21 cellular contexts compared by ENCODE assay signal in genomic region chr11:35545604-35546003, GRCh38. TPM values are rescaled to one million over a fixed set of nuclear protein-coding genes. Genes with fewer than 3 reads are reported as not detected.
A peak's percentile ranks its signal among the peaks of the same experiment; 100 is the strongest.
DNase-seq lines count a peak whose midpoint lies in the region; ATAC-seq and TF ChIP-seq lines count a peak whose summit lies in the region.
"Had no signal": no experiment of that assay in that cellular context is flagged by ENCODE, and none has a peak within 500 bp of the region (broad histone marks: within the 10 kb centered on the region; RNA-seq: fewer than 3 reads in every experiment).

No MANE protein-coding gene starts in this region.

- no peak overlapping the region for H3K4me3 Mint-ChIP-seq in neural progenitor cell
- H3K4me3 Mint-ChIP-seq: B cell; CD4-positive, CD25-positive, alpha-beta regulatory T cell; CD8-positive, alpha-beta T cell; GM23338; H9; HFFc6 had no signal

- H3K79me2 ChIP-seq in neural progenitor cell (ENCODE audit: low read depth): no peaks in the 10 kb centered on the region

- no peaks in the 10 kb centered on the region for H4K20me1 ChIP-seq in neural progenitor cell (ENCODE audit: low read depth)
- H4K20me1 ChIP-seq: BLaER1 had no signal

- H3K9me3 Mint-ChIP-seq in neural progenitor cell: peaks cover 6% of the 10 kb centered on the region
- H3K9me3 Mint-ChIP-seq: CD8-positive, alpha-beta T cell; GM23338; HFFc6 had no signal

- no peak for TF ChIP-seq CTCF in VCaP (conservative IDR thresholded peaks at IDR 0.05)
- no peak for TF ChIP-seq CTCF in neural progenitor cell (IDR thresholded peaks at IDR 0.05)

- H3K9ac ChIP-seq in neural progenitor cell: no peak overlapping the region
- H3K9ac ChIP-seq: BLaER1 had no signal

- peaks cover 75% of the 10 kb centered on the region for H3K4me1 ChIP-seq in neural progenitor cell

- H3K27me3 ChIP-seq in neural progenitor cell: no peaks in the 10 kb centered on the region
- H3K27me3 ChIP-seq: BLaER1 had no signal

- H3K4me1 Mint-ChIP-seq in neural progenitor cell: peaks cover 77% of the 10 kb centered on the region
- H3K4me1 Mint-ChIP-seq: CD4-positive, CD25-positive, alpha-beta regulatory T cell had no signal

- peaks cover 1% of the 10 kb centered on the region for H3K36me3 Mint-ChIP-seq in neural progenitor cell
- H3K36me3 Mint-ChIP-seq: CD4-positive, CD25-positive, alpha-beta regulatory T cell; CD8-positive, alpha-beta T cell had no signal

- H3F3A ChIP-seq in neural progenitor cell (ENCODE audit: low read depth): peaks cover 80% of the 10 kb centered on the region

- no peak overlapping the region for H3K4me3 ChIP-seq in neural progenitor cell
- H3K4me3 ChIP-seq: BLaER1, GM23338 had no signal

- no peaks in the 10 kb centered on the region for H3K36me3 ChIP-seq in neural progenitor cell
- H3K36me3 ChIP-seq: BLaER1 had no signal

- DNase-seq in NCI-H82 (lab: John Stamatoyannopoulos, UW): peak; percentile 2
- no peak for DNase-seq in NCI-H82 treated with DMSO at 0.1 percent for 48 hours (lab: John Stamatoyannopoulos, UW; ENCODE audit: unreplicated experiment)
- DNase-seq in neural progenitor cell (ENCODE audit: low spot score): no peak
- no peak for DNase-seq in NOMO-1 (lab: John Stamatoyannopoulos, UW; ENCODE audit: unreplicated experiment in 2 of 2)
- no peak for DNase-seq in kidney tubule cell (ENCODE audit: low spot score)
- DNase-seq: Caco-2; CD4-positive, CD25-positive, alpha-beta regulatory T cell; CD8-positive, alpha-beta T cell; DMS 273 treated with DMSO at 0.1 percent for 48 hours; DMS79; EL; GF-D8; H9; HFFc6 had no signal

- ATAC-seq in HG03039 (IDR thresholded peaks at IDR 0.05; ENCODE audit: unreplicated experiment): no peak
- ATAC-seq: CD8-positive, alpha-beta T cell; GM23338 had no signal

- peak overlapping the region; percentile 64 for H3K27ac ChIP-seq in VCaP
- peak overlapping the region; percentile 46 for H3K27ac ChIP-seq in neural progenitor cell
- H3K27ac ChIP-seq: 22Rv1, BLaER1, C4-2B had no signal

- H3K4me2 ChIP-seq in neural progenitor cell: peak overlapping the region; percentile 5
- H3K4me2 ChIP-seq: GM23338 had no signal

- H3K27ac Mint-ChIP-seq in neural progenitor cell: peak overlapping the region; percentile 77
- H3K27ac Mint-ChIP-seq: B cell; CD4-positive, CD25-positive, alpha-beta regulatory T cell; CD8-positive, alpha-beta T cell; GM23338; H9; HFFc6 had no signal

- H3K27me3 Mint-ChIP-seq in neural progenitor cell (ENCODE audit: insufficient read depth, low read depth): peaks cover 5% of the 10 kb centered on the region
- H3K27me3 Mint-ChIP-seq: CD4-positive, CD25-positive, alpha-beta regulatory T cell had no signal

- no peaks in the 10 kb centered on the region for H3K9me3 ChIP-seq in neural progenitor cell (ENCODE audit: low read depth)
- H3K9me3 ChIP-seq: BLaER1, Caco-2 had no signal

- no peak overlapping the region for H2AFZ ChIP-seq in neural progenitor cell (replicated peaks)
- H2AFZ ChIP-seq: GM23338 had no signal

RNA-seq across cellular contexts. Expression of gene PAMR1, which starts 20.2 kb away (rescaled TPM):
- 209 and 285 TPM in 2 replicates for total RNA-seq in neural progenitor cell (ENCODE audit: low replicate concordance)
- total RNA-seq: B cell; CD4-positive, CD25-positive, alpha-beta regulatory T cell; CD8-positive, alpha-beta T cell had no signal
